8 cellular contexts compared by ENCODE assay signal in genomic region chr1:172727956-172728603, GRCh38.
DNase-seq lines count a peak whose midpoint lies in the region; ATAC-seq, FAIRE-seq and TF ChIP-seq lines count a peak whose summit lies in the region.

No MANE protein-coding gene starts in this region.

- H3K4me3 ChIP-seq in HAP-1 (no peak overlapping the region), PC-9 (no peak overlapping the region), body of pancreas (no peak overlapping the region), suprapubic skin (no peak overlapping the region)

- H3K27ac Mint-ChIP-seq in naive thymus-derived CD8-positive, alpha-beta T cell, result peak overlapping the region in 2 of 10 donors; percentile 60 to 74

- 100% methylated on average over 1 of the region's 1 CpG for WGBS in body of pancreas, 2 donors
- 100% methylated on average over 1 of the region's 1 CpG for WGBS in suprapubic skin

- H3K36me3 Mint-ChIP-seq in naive thymus-derived CD8-positive, alpha-beta T cell, result peaks cover 0 to 18% (median 5%) of the 10 kb centered on the region in 3 donors

- H3K36me3 ChIP-seq in HAP-1 (replicated peaks), result no peaks in the 10 kb centered on the region
- H3K36me3 ChIP-seq in PC-9 (ENCODE audit: low read depth), result no peaks in the 10 kb centered on the region
- H3K36me3 ChIP-seq in body of pancreas (replicated peaks in 1 of 2; ENCODE audit: insufficient read depth in 1 of 2, low read depth in 2 of 2), result no peaks in the 10 kb centered on the region
- H3K36me3 ChIP-seq in suprapubic skin, result no peaks in the 10 kb centered on the region

- POLR2A ChIA-PET in PC-9 (lab: Charles Lee; ENCODE audit: unreplicated experiment), result no interaction called here
- POLR2A ChIA-PET in naive thymus-derived CD8-positive, alpha-beta T cell (lab: Charles Lee), result interaction anchor here (0.6 kb wide), 1 partner anchor 116 kb away, joined by 3 read pairs; no protein-coding TSS in a partner anchor

- TF ChIP-seq POLR2A in body of pancreas (IDR thresholded peaks at IDR 0.05), result no peak
- TF ChIP-seq POLR2A in suprapubic skin (IDR thresholded peaks at IDR 0.05), result no peak

- no peaks in the 10 kb centered on the region for H3F3A ChIP-seq in PC-9 (ENCODE audit: insufficient read depth, low read depth)

- ATAC-seq in body of pancreas (peak; percentile 45), GM21737 (IDR thresholded peaks at IDR 0.05; ENCODE audit: unreplicated experiment) (no peak)
- peak; percentile 76 to 82 for ATAC-seq in naive thymus-derived CD8-positive, alpha-beta T cell

- H3K4me1 Mint-ChIP-seq in naive thymus-derived CD8-positive, alpha-beta T cell, result peaks cover 5 to 30% (median 12%) of the 10 kb centered on the region in 4 donors

- no peaks in the 10 kb centered on the region for H3K9me2 ChIP-seq in PC-9 (ENCODE audit: insufficient read depth)

- H3K4me2 ChIP-seq in PC-9, result no peak overlapping the region

- peaks cover 0 to 22% (median 9%) of the 10 kb centered on the region in 9 donors for H3K9me3 Mint-ChIP-seq in naive thymus-derived CD8-positive, alpha-beta T cell

- H3K4me1 ChIP-seq in HAP-1 (no peaks in the 10 kb centered on the region), PC-9 (replicated peaks; ENCODE audit: insufficient read depth) (no peaks in the 10 kb centered on the region), body of pancreas (no peaks in the 10 kb centered on the region), suprapubic skin (no peaks in the 10 kb centered on the region)

- peak; percentile 11 for FAIRE-seq in G401.6 (lab: Jason Lieb, UNC)

- intact Hi-C loops in PC-9 (cut with micrococcal nuclease; ENCODE audit: unreplicated experiment) (no loop called here), body of pancreas (cut with DNase I) (no loop called here)

- TF ChIP-seq EP300 in suprapubic skin (IDR thresholded peaks at IDR 0.05), result no peak

- DNase-seq in HAP-1 (ENCODE audit: low spot score in 2 of 2), result peak; percentile 58 to 59
- DNase-seq in PC-9, result peak in 1 of 2 experiments; percentile 52
- DNase-seq in body of pancreas, result peak in 1 of 4 donors; percentile 17
- DNase-seq in naive thymus-derived CD8-positive, alpha-beta T cell, result peak in 5 of 10 donors; percentile 24 to 41 (median 27)
- DNase-seq in occipital lobe (lab: John Stamatoyannopoulos, UW), result no peak
- DNase-seq in suprapubic skin (ENCODE audit: low spot score in 2 of 2), result no peak

- peaks cover 0 to 5% (median 2%) of the 10 kb centered on the region in 5 donors for H3K27me3 Mint-ChIP-seq in naive thymus-derived CD8-positive, alpha-beta T cell

- no peaks in the 10 kb centered on the region for H3K9me3 ChIP-seq in HAP-1
- H3K9me3 ChIP-seq in PC-9 (ENCODE audit: insufficient read depth, low read depth), result peaks cover 8% of the 10 kb centered on the region; the same call in 1 of the 2 replicates
- H3K9me3 ChIP-seq in body of pancreas, result no peaks in the 10 kb centered on the region
- no peaks in the 10 kb centered on the region for H3K9me3 ChIP-seq in suprapubic skin

- H3K27me3 ChIP-seq in HAP-1 (ENCODE audit: low read depth) (0 out of 2 replicates have a peak, but pooled peaks cover under 1% of the 10 kb centered on the region), PC-9 (ENCODE audit: insufficient read depth, low read depth) (no peaks in the 10 kb centered on the region), body of pancreas (no peaks in the 10 kb centered on the region), suprapubic skin (no peaks in the 10 kb centered on the region)

- no peak overlapping the region for H2AFZ ChIP-seq in PC-9

- no peak overlapping the region for H3K4me3 Mint-ChIP-seq in naive thymus-derived CD8-positive, alpha-beta T cell

- no peaks in the 10 kb centered on the region for H3K79me2 ChIP-seq in PC-9 (ENCODE audit: low read depth)

- TF ChIP-seq CTCF in PC-9 (conservative IDR thresholded peaks at IDR 0.05) (peak; percentile 80), body of pancreas (IDR thresholded peaks at IDR 0.05) (peak; percentile 8 to 44 (median 29)), suprapubic skin (IDR thresholded peaks at IDR 0.05) (peak in 1 of 2 donors; percentile 31)

- CTCF ChIA-PET in PC-9 (lab: Charles Lee), result no interaction called here

- H3K27ac ChIP-seq in PC-9, result no peak overlapping the region
- no peak overlapping the region for H3K27ac ChIP-seq in body of pancreas
- no peak overlapping the region for H3K27ac ChIP-seq in suprapubic skin

- H4K20me1 ChIP-seq in PC-9 (ENCODE audit: insufficient read depth), result no peaks in the 10 kb centered on the region

- in situ Hi-C loops in HAP-1 (cut with MboI; ENCODE audit: low sequenced_read_pairs), result loop anchor here (25.0 kb wide), 1 partner anchor 1059 kb away; no protein-coding TSS in a partner anchor

- BruUV-seq in PC-9 (replicated peaks; lab: Mats Ljungman, UMichigan), result no TSS peak

Comparison
In these comparisons a context has a peak if more than half of its experiments do, and no peak if none do; other contexts are left out.
1. DNase-seq: peak in HAP-1 (2 of 2); none in occipital lobe (single experiment) and suprapubic skin (0 of 2).